Comparison of ENCODE assay signal across 9 cellular contexts in genomic region chr12:128783129-128783574, GRCh38. TPM values are rescaled to one million over a fixed set of nuclear protein-coding genes. Genes with fewer than 3 reads are reported as not detected.
DNase-seq lines count a peak whose midpoint lies in the region; ATAC-seq, FAIRE-seq and TF ChIP-seq lines count a peak whose summit lies in the region.
"Had no signal": no experiment of that assay in that cellular context is flagged by ENCODE, and none has a peak within 500 bp of the region (broad histone marks: within the 10 kb centered on the region; RNA-seq: fewer than 3 reads in every experiment).

No MANE protein-coding gene starts in this region.

- peak overlapping the region; percentile 94 for H3K27ac Mint-ChIP-seq in activated naive CD8-positive, alpha-beta T cell treated with anti-CD3 and anti-CD28 coated beads, Interleukin-2, amount 10 ng/mL, durations not matched to agents 7 days and 5 days

- peaks cover 0 to 24% (median 0%) of the 10 kb centered on the region in 11 experiments; a peak in 9 of 22 replicates for H3K27me3 ChIP-seq in BLaER1 treated with 17β-estradiol and CSF1 and Interleukin-3, amounts not matched to agents 10 nM and 100 nM
- H3K27me3 ChIP-seq in upper lobe of right lung = no peaks in the 10 kb centered on the region
- H3K27me3 ChIP-seq: neutrophil had no signal

- FAIRE-seq in D721Med (lab: Jason Lieb, UNC) = no peak

- H3K9me3 Mint-ChIP-seq in activated naive CD8-positive, alpha-beta T cell treated with anti-CD3 and anti-CD28 coated beads, Interleukin-2, amount 10 ng/mL, durations not matched to agents 7 days and 5 days = no peaks in the 10 kb centered on the region

- intact Hi-C loops in upper lobe of right lung (cut with DNase I) = no loop called here

- H3K9me3 ChIP-seq in BLaER1 treated with 17β-estradiol and CSF1 and Interleukin-3, amounts not matched to agents 10 nM and 100 nM (replicated peaks in 1 of 11) = peaks cover 0 to 10% (median 0%) of the 10 kb centered on the region in 11 experiments; a peak in 4 of 22 replicates
- no peaks in the 10 kb centered on the region for H3K9me3 ChIP-seq in upper lobe of right lung
- H3K9me3 ChIP-seq: neutrophil had no signal

- H3K36me3 Mint-ChIP-seq in activated naive CD8-positive, alpha-beta T cell treated with anti-CD3 and anti-CD28 coated beads, Interleukin-2, amount 10 ng/mL, durations not matched to agents 7 days and 5 days = no peaks in the 10 kb centered on the region

- peak; percentile 79 for ATAC-seq in activated naive CD8-positive, alpha-beta T cell treated with anti-CD3 and anti-CD28 coated beads, Interleukin-2, amount 10 ng/mL, durations not matched to agents 7 days and 5 days (ENCODE audit: low read depth)
- ATAC-seq in upper lobe of right lung = peak; percentile 12

- peaks cover 14 to 66% (median 49%) of the 10 kb centered on the region in 10 experiments for H3K4me1 ChIP-seq in BLaER1 treated with 17β-estradiol and CSF1 and Interleukin-3, amounts not matched to agents 10 nM and 100 nM
- H3K4me1 ChIP-seq in upper lobe of right lung = no peaks in the 10 kb centered on the region

- H3K4me3 ChIP-seq in BLaER1 treated with 17β-estradiol and CSF1 and Interleukin-3, amounts not matched to agents 10 nM and 100 nM = no peak overlapping the region
- no peak overlapping the region for H3K4me3 ChIP-seq in upper lobe of right lung

- H3K27me3 Mint-ChIP-seq in activated naive CD8-positive, alpha-beta T cell treated with anti-CD3 and anti-CD28 coated beads, Interleukin-2, amount 10 ng/mL, durations not matched to agents 7 days and 5 days = no peaks in the 10 kb centered on the region

- peak; percentile 63 for DNase-seq in GM20000 (ENCODE audit: low spot score)
- peak; percentile 84 for DNase-seq in HT1080 (ENCODE audit: low read depth)
- peak; percentile 44 for DNase-seq in activated naive CD8-positive, alpha-beta T cell treated with anti-CD3 and anti-CD28 coated beads, Interleukin-2, amount 10 ng/mL, durations not matched to agents 7 days and 5 days
- DNase-seq in upper lobe of right lung = peak; percentile 21
- no peak for DNase-seq in superior temporal gyrus (ENCODE audit: extremely low spot score)
- DNase-seq in D721Med (ENCODE audit: insufficient read length, low spot score) = no peak
- DNase-seq in NCI-H1694 treated with DMSO at 0.1 percent for 48 hours (lab: John Stamatoyannopoulos, UW) = no peak

- H3K36me3 ChIP-seq in BLaER1 treated with 17β-estradiol and CSF1 and Interleukin-3, amounts not matched to agents 10 nM and 100 nM = no peaks in the 10 kb centered on the region
- H3K36me3 ChIP-seq in upper lobe of right lung = no peaks in the 10 kb centered on the region
- H3K36me3 ChIP-seq: neutrophil had no signal

- POLR2A ChIA-PET in activated naive CD8-positive, alpha-beta T cell treated with anti-CD3 and anti-CD28 coated beads, Interleukin-2, amount 10 ng/mL, durations not matched to agents 7 days and 5 days (lab: Charles Lee) = interaction anchor here (1.3 to 1.9 kb wide), 2 partner anchors 39 to 41 kb away, joined by 3 to 7 read pairs; partner anchors contain the start of gene SLC15A4

- peak overlapping the region in 1 of 11 experiments; percentile 29; a peak in 2 of 22 replicates for H3K9ac ChIP-seq in BLaER1 treated with 17β-estradiol and CSF1 and Interleukin-3, amounts not matched to agents 10 nM and 100 nM

- peak overlapping the region; percentile 75 for H3K4me3 Mint-ChIP-seq in activated naive CD8-positive, alpha-beta T cell treated with anti-CD3 and anti-CD28 coated beads, Interleukin-2, amount 10 ng/mL, durations not matched to agents 7 days and 5 days

- peaks cover 0 to 17% (median 0%) of the 10 kb centered on the region in 11 experiments; a peak in 3 of 22 replicates for H4K20me1 ChIP-seq in BLaER1 treated with 17β-estradiol and CSF1 and Interleukin-3, amounts not matched to agents 10 nM and 100 nM

- TF ChIP-seq CTCF in GM20000 (IDR thresholded peaks at IDR 0.05; ENCODE audit: extremely low read depth, missing control alignments) = no peak
- TF ChIP-seq CTCF in upper lobe of right lung (IDR thresholded peaks at IDR 0.05) = no peak
- no peak for TF ChIP-seq CTCF in D721Med (IDR thresholded peaks at IDR 0.05; ENCODE audit: insufficient read depth, missing control alignments)

- H3K27ac ChIP-seq in BLaER1 treated with 17β-estradiol and CSF1 and Interleukin-3, amounts not matched to agents 10 nM and 100 nM = peak overlapping the region in 5 of 11 experiments; percentile 21 to 46 (median 37); a peak in 6 of 22 replicates
- H3K27ac ChIP-seq in upper lobe of right lung = no peak overlapping the region
- H3K27ac ChIP-seq: neutrophil had no signal

- peaks cover 5% of the 10 kb centered on the region for H3K4me1 Mint-ChIP-seq in activated naive CD8-positive, alpha-beta T cell treated with anti-CD3 and anti-CD28 coated beads, Interleukin-2, amount 10 ng/mL, durations not matched to agents 7 days and 5 days

- H3K4me2 ChIP-seq in BLaER1 treated with 17β-estradiol and CSF1 and Interleukin-3, amounts not matched to agents 10 nM and 100 nM = peak overlapping the region; percentile 33 to 92 (median 68)

RNA-seq across cellular contexts. Expression of gene SLC15A4, which starts 40.6 kb away (rescaled TPM):
- total RNA-seq in HT1080 (2014; rRNA removed; shearing (Covaris generic)) = 22.8 and 29.7 TPM in 2 replicates
- 31.6 and 43.0 TPM in 2 replicates for polyA plus RNA-seq in HT1080 (2015; cell fraction: cytosol; rRNA removed)
- 50.6 and 54.4 TPM in 2 replicates for polyA plus RNA-seq in HT1080 (2015; cell fraction: nucleus; rRNA removed)
- total RNA-seq in activated naive CD8-positive, alpha-beta T cell treated with anti-CD3 and anti-CD28 coated beads, Interleukin-2, amount 10 ng/mL, durations not matched to agents 7 days and 5 days = 10 to 100 TPM; 21.4 to 25.8 TPM
- 31.3 TPM for total RNA-seq in upper lobe of right lung

Comparison
In these comparisons a context has a peak if more than half of its experiments do, and no peak if none do; other contexts are left out.
1. DNase-seq: peak in GM20000 (single experiment), HT1080 (single experiment), activated naive CD8-positive, alpha-beta T cell treated with anti-CD3 and anti-CD28 coated beads, Interleukin-2, amount 10 ng/mL, durations not matched to agents 7 days and 5 days (single experiment) and upper lobe of right lung (single experiment); none in superior temporal gyrus (single experiment), D721Med (single experiment) and NCI-H1694 treated with DMSO at 0.1 percent for 48 hours (single experiment).